4 cellular contexts compared by ENCODE assay signal in the genomic region with DNA sequence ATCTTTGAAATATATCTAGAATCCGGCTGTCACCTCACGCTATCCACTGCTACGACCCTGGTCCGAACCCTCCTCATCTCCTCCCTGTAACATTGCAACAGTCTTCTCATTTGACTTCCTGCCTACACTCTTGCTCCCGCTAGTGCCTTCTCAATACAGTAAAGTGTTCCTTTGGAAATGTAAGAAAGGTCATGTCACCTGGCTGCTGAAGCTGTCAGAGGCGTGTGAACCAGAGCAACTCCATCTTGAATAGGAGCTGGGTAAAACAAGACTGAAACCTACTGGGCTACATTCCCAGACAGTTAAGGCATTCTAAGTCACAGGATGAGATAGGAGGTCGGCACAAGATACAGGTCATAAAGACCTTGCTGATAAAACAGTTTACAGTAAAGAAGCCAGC. TPM values are rescaled to one million over a fixed set of nuclear protein-coding genes. Genes with fewer than 3 reads are reported as not detected.
"Had no signal": no experiment of that assay in that cellular context is flagged by ENCODE, and none has a peak within 500 bp of the region (broad histone marks: within the 10 kb centered on the region; RNA-seq: fewer than 3 reads in every experiment).

No MANE protein-coding gene starts in this region.

RNA-seq across cellular contexts. Expression of a gene that starts 4.5 kb away (rescaled TPM):
- total RNA-seq: dermis microvascular lymphatic vessel endothelial cell; naive thymus-derived CD8-positive, alpha-beta T cell had no signal
- polyA plus RNA-seq: immature natural killer cell; keratinocyte; naive thymus-derived CD8-positive, alpha-beta T cell had no signal
